In the genomic region with DNA sequence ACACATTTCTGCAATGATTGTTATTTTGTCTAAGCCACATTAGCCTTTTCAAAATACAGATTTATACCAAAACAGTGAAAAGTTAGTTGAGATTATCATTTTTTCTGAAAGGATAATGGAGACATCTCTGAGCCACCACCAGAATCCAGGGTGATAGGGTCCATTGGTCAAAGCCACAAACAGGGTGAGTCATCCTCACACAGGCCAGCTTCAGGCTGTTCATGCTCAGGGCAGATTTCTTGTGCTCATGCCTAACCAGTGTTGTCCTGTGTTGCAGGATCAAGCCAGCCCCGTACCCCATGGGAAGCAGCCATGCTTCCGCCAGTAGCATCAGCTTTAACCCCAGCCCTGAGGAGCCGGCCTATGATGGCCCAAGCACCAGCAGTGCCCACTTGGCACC, we compare ENCODE assay signal across 19 cellular contexts. TPM values are rescaled to one million over a fixed set of nuclear protein-coding genes. Genes with fewer than 3 reads are reported as not detected.
DNase-seq lines count a peak whose midpoint lies in the region; ATAC-seq, FAIRE-seq and TF ChIP-seq lines count a peak whose summit lies in the region.
"Had no signal": no experiment of that assay in that cellular context is flagged by ENCODE, and none has a peak within 500 bp of the region (broad histone marks: within the 10 kb centered on the region; RNA-seq: fewer than 3 reads in every experiment).

No MANE protein-coding gene starts in this region.

- TF ChIP-seq EP300 in A549 (IDR thresholded peaks at IDR 0.05), result no peak

- H3K9me3 ChIP-seq in A549 (no peaks in the 10 kb centered on the region), HEK293 (ENCODE audit: control insufficient read depth, insufficient read depth, low read depth, low read length) (no peaks in the 10 kb centered on the region), adipocyte (ENCODE audit: control insufficient read depth, low read length) (no peaks in the 10 kb centered on the region)
- H3K9me3 ChIP-seq: gastrocnemius medialis, right atrium auricular region had no signal

- TF ChIP-seq CTCF in A549 (IDR thresholded peaks at IDR 0.05) (no peak), HEK293 (tag by site-specific recombination; IDR thresholded peaks at IDR 0.05) (no peak), fibroblast of villous mesenchyme (IDR thresholded peaks at IDR 0.05; ENCODE audit: insufficient read depth, low read depth, low read length) (no peak)

- POLR2A ChIA-PET in A549 (lab: Yijun Ruan, JAX) (no interaction called here), HEK293 (lab: Yijun Ruan, JAX) (no interaction called here), HEK293T (lab: Yijun Ruan, JAX) (interaction anchor here (0.8 kb wide), 1 partner anchor 9 kb away, joined by 4 read pairs; no protein-coding TSS in a partner anchor)

- H3K4me1 ChIP-seq in A549 (no peaks in the 10 kb centered on the region), HEK293 (ENCODE audit: control insufficient read depth, insufficient read depth, low read length) (no peaks in the 10 kb centered on the region), adipocyte (ENCODE audit: control insufficient read depth, insufficient read depth, low read length) (peaks cover 23% of the 10 kb centered on the region)

- H3K27ac ChIP-seq in A549 (no peak overlapping the region), HEK293 (ENCODE audit: extremely low read depth, low read depth, low read length) (no peak overlapping the region)
- H3K27ac ChIP-seq: right atrium auricular region had no signal

- FAIRE-seq in A549 (lab: Jason Lieb, UNC), result no peak
- FAIRE-seq: HTR-8/SVneo, keratinocyte had no signal

- H3K4me2 ChIP-seq in A549, result no peak overlapping the region

- TF ChIP-seq POLR2A in A549 (IDR thresholded peaks at IDR 0.05; ENCODE audit: low read length), result no peak

- DNase-seq in A549 (ENCODE audit: low read depth in 1 of 2, low spot score in 1 of 2) (no peak), adipocyte (ENCODE audit: low read depth) (peak; percentile 31), fibroblast of villous mesenchyme (ENCODE audit: low read depth) (peak; percentile 41), NCI-H2196 treated with DMSO at 0.1 percent for 48 hours (lab: John Stamatoyannopoulos, UW; ENCODE audit: unreplicated experiment) (no peak), HEK293T (ENCODE audit: extremely low spot score) (no peak), NCI-H524 treated with DMSO at 0.1 percent for 48 hours (lab: John Stamatoyannopoulos, UW) (no peak)
- DNase-seq: activated CD8-positive, alpha-beta memory T cell treated with anti-CD3 and anti-CD28 coated beads, Interleukin-2, amount 10 ng/mL, durations not matched to agents 7 days and 5 days; DND-41; gastrocnemius medialis; naive thymus-derived CD8-positive, alpha-beta T cell; NCI-H1105; NCI-H446 treated with DMSO at 0.1 percent for 48 hours; stimulated activated CD4-positive, alpha-beta T cell treated with anti-CD3 and anti-CD28 coated beads, Interleukin-4, amount 100 ng/mL, for 24 hours; stimulated activated naive B cell treated with anti-CD40 and anti-IgM and Interleukin-4, amounts not matched to agents 10 μg/mL and 1 μg/mL and 100 μg/mL, for 72 hours had no signal

- no peaks in the 10 kb centered on the region for H3K27me3 ChIP-seq in adipocyte (replicated peaks; ENCODE audit: control insufficient read depth, insufficient read depth, low read length)
- H3K27me3 ChIP-seq: gastrocnemius medialis, right atrium auricular region had no signal

- H3K36me3 ChIP-seq in HEK293 (ENCODE audit: control insufficient read depth in 2 of 2, insufficient read depth in 1 of 2, low read length in 2 of 2) (peaks cover 65 to 98% of the 10 kb centered on the region in 2 experiments), adipocyte (ENCODE audit: control insufficient read depth, insufficient read depth, low read length, severe bottlenecking) (peaks cover 98% of the 10 kb centered on the region)

- CTCF ChIA-PET in A549 (lab: Yijun Ruan, JAX) (interaction anchor here (1.1 kb wide), 1 partner anchor 16 kb away, joined by 3 read pairs; no protein-coding TSS in a partner anchor), HEK293 (lab: Yijun Ruan, JAX) (no interaction called here), HEK293T (lab: Yijun Ruan, JAX) (no interaction called here)

- WGBS in A549 (ENCODE audit: missing lambda C conversion rate), result 100% methylated on average over 1 of the region's 3 CpGs

- TF ChIP-seq RAD21 in A549 (conservative IDR thresholded peaks at IDR 0.05 in 1 of 2, IDR thresholded peaks at IDR 0.05 in 1 of 2), result no peak

- H3K4me3 ChIP-seq in A549, result no peak overlapping the region
- no peak overlapping the region for H3K4me3 ChIP-seq in HEK293 (ENCODE audit: low read depth, low read length)
- no peak overlapping the region for H3K4me3 ChIP-seq in adipocyte (ENCODE audit: low read length)
- H3K4me3 ChIP-seq in fibroblast of villous mesenchyme (ENCODE audit: low read depth, low read length), result no peak overlapping the region
- H3K4me3 ChIP-seq: gastrocnemius medialis, right atrium auricular region had no signal

- ATAC-seq in A549, result peak in 1 of 2 experiments; percentile 45; a peak in 1 of 6 replicates
- no peak for ATAC-seq in HG02970 (IDR thresholded peaks at IDR 0.05; ENCODE audit: low FRiP score, unreplicated experiment)
- ATAC-seq: activated CD8-positive, alpha-beta memory T cell treated with anti-CD3 and anti-CD28 coated beads, Interleukin-2, amount 10 ng/mL, durations not matched to agents 7 days and 5 days; gastrocnemius medialis; naive thymus-derived CD8-positive, alpha-beta T cell had no signal

- no peak overlapping the region for H3K9ac ChIP-seq in adipocyte (ENCODE audit: low read length)

TF ChIP-seq in A549, 52 proteins besides CTCF, POLR2A, EP300 and RAD21 (continues in another document):
- TF ChIP-seq ZC3H11A (IDR thresholded peaks at IDR 0.05), result no peak
- TF ChIP-seq, protein P1, sequence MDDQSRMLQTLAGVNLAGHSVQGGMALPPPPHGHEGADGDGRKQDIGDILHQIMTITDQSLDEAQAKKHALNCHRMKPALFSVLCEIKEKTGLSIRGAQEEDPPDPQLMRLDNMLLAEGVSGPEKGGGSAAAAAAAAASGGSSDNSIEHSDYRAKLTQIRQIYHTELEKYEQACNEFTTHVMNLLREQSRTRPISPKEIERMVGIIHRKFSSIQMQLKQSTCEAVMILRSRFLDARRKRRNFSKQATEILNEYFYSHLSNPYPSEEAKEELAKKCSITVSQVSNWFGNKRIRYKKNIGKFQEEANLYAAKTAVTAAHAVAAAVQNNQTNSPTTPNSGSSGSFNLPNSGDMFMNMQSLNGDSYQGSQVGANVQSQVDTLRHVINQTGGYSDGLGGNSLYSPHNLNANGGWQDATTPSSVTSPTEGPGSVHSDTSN (IDR thresholded peaks at IDR 0.05), result no peak

TF ChIP-seq in HEK293, 187 proteins besides CTCF, POLR2A, EP300 and RAD21:
- TF ChIP-seq SP7 (tag by site-specific recombination; IDR thresholded peaks at IDR 0.05), result 0 out of 2 replicates have a peak, but pooled peaks have one; percentile 19
- TF ChIP-seq ZNF211 (tag by site-specific recombination; IDR thresholded peaks at IDR 0.05; ENCODE audit: low read depth), result no peak

TF ChIP-seq in HEK293T, 16 proteins besides CTCF, POLR2A, EP300 and RAD21:
- TF ChIP-seq TARDBP (IDR thresholded peaks at IDR 0.05) (no peak), L3MBTL2 (conservative IDR thresholded peaks at IDR 0.05) (no peak)

RNA-seq across cellular contexts. Expression of a gene that starts 13.4 kb away (rescaled TPM):
- polyA plus RNA-seq in A549 (2011; rRNA removed), result 16.0 and 18.4 TPM in 2 replicates
- 6.9 and 7.3 TPM in 2 replicates for polyA plus RNA-seq in A549 (2012; cell fraction: cytosol; rRNA removed)
- polyA plus RNA-seq in A549 (2012; cell fraction: nucleus; rRNA removed), result 6.4 and 8.1 TPM in 2 replicates
- polyA plus RNA-seq in A549 (2017; fragmentation: RNase III; extraction: RNeasy Plus Mini Kit Qiagen cat#74134 plus additional on column Dnase treatment), result 16.3 to 18.4 TPM (median 16.4 TPM) in 3 replicates
- 12.6 and 13.9 TPM in 2 replicates for polyA minus RNA-seq in A549 (2011; rRNA and poly(A)+ RNA removed)
- total RNA-seq in fibroblast of villous mesenchyme, result 30.9 and 46.2 TPM in 2 replicates

RNA-seq across cellular contexts. Expression of a gene that starts 21.5 kb away (rescaled TPM):
- 34.0 and 41.0 TPM in 2 replicates for polyA plus RNA-seq in A549 (2011; rRNA removed)
- 32.4 and 33.3 TPM in 2 replicates for polyA plus RNA-seq in A549 (2012; cell fraction: cytosol; rRNA removed)
- polyA plus RNA-seq in A549 (2012; cell fraction: nucleus; rRNA removed), result 14.6 and 24.5 TPM in 2 replicates
- 25.4 to 29.2 TPM (median 26.3 TPM) in 3 replicates for polyA plus RNA-seq in A549 (2017; fragmentation: RNase III; extraction: RNeasy Plus Mini Kit Qiagen cat#74134 plus additional on column Dnase treatment)
- polyA minus RNA-seq in A549 (2011; rRNA and poly(A)+ RNA removed), result 7.8 and 9.3 TPM in 2 replicates
- total RNA-seq in fibroblast of villous mesenchyme, result 25.4 and 28.9 TPM in 2 replicates

RNA-seq across cellular contexts. Expression of a gene that starts 34.3 kb away (rescaled TPM):
- 17.8 and 26.0 TPM in 2 replicates for polyA plus RNA-seq in A549 (2011; rRNA removed)
- polyA plus RNA-seq in A549 (2012; cell fraction: cytosol; rRNA removed), result 39.3 and 56.7 TPM in 2 replicates
- 67.9 and 84.5 TPM in 2 replicates for polyA plus RNA-seq in A549 (2012; cell fraction: nucleus; rRNA removed)
- polyA plus RNA-seq in A549 (2017; fragmentation: RNase III; extraction: RNeasy Plus Mini Kit Qiagen cat#74134 plus additional on column Dnase treatment), result 43.8 to 49.2 TPM (median 46.7 TPM) in 3 replicates
- polyA minus RNA-seq in A549 (2011; rRNA and poly(A)+ RNA removed), result 17.8 and 25.3 TPM in 2 replicates
- total RNA-seq in fibroblast of villous mesenchyme, result 46.7 and 48.8 TPM in 2 replicates

RNA-seq across cellular contexts. Expression of a gene that starts 43.9 kb away (rescaled TPM):
- polyA plus RNA-seq in A549 (2011; rRNA removed) (38.9 and 39.9 TPM in 2 replicates), A549 (2017; fragmentation: RNase III; extraction: RNeasy Plus Mini Kit Qiagen cat#74134 plus additional on column Dnase treatment) (45.6 to 48.1 TPM (median 46.9 TPM) in 3 replicates)
- 84.8 and 93.4 TPM in 2 replicates for polyA plus RNA-seq in A549 (2012; cell fraction: cytosol; rRNA removed)
- 123 and 128 TPM in 2 replicates for polyA plus RNA-seq in A549 (2012; cell fraction: nucleus; rRNA removed)
- 30.3 and 35.6 TPM in 2 replicates for polyA minus RNA-seq in A549 (2011; rRNA and poly(A)+ RNA removed)
- total RNA-seq in fibroblast of villous mesenchyme, result 31.5 and 33.5 TPM in 2 replicates

Comparison
In these comparisons a context has a peak if more than half of its experiments do, and no peak if none do; other contexts are left out.
1. DNase-seq: peak in adipocyte (single experiment) and fibroblast of villous mesenchyme (single experiment); none in A549 (0 of 2), NCI-H2196 treated with DMSO at 0.1 percent for 48 hours (single experiment), HEK293T (single experiment) and NCI-H524 treated with DMSO at 0.1 percent for 48 hours (single experiment).